In the genomic region with DNA sequence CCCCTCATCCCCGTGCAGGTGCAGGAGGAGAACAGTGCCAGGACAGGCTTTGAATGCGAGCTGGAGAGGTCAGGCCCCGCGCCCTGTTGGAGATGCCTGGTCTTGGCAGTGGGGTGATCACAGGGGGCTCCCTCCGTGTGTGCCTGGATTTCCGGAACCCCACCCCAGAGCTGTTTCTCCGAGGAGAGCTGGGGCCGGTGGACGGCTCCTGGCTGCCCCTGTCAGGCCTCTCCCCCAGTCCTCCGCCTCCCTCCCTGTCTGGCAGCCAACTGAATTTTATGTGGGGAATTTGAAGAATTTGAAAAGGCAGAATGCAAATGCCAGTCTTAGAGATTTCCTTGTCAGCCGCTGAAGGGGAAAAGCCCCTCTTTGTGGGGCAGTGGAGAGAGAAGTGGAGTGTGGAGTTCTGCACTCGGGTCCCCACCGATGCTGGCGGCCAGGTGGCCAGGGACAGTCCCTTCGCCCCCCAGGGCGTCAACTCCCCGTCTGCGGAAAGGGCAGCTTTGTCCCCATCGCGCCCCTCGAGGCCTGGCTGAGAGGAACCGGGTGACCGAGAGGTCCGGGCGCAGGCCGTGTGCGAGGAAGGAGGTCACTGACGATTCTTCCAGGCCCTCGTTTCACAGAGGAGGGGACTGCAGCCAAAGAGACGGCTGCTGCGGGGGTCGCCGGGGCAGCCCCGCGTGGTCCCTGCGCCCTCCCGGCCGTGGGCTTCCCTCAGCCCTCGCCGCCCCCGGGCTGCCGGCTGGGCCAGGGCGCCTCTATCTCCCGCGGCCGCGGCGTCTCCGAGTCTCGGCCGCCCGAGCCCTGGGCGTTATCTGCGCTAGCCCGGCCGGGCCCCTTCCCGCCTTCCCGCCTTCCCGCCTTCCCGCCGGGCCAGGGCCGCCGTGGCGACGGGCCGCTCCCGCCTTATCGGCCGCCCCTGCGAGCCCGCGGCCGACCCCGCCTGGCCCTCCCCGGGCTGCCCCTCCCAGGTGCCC, we compare ENCODE assay signal across 13 cellular contexts. TPM values are rescaled to one million over a fixed set of nuclear protein-coding genes. Genes with fewer than 3 reads are reported as not detected.
DNase-seq lines count a peak whose midpoint lies in the region; ATAC-seq and TF ChIP-seq lines count a peak whose summit lies in the region.
"Had no signal": no experiment of that assay in that cellular context is flagged by ENCODE, and none has a peak within 500 bp of the region (broad histone marks: within the 10 kb centered on the region; RNA-seq: fewer than 3 reads in every experiment).

No MANE protein-coding gene starts in this region.

- no peaks in the 10 kb centered on the region for H3K36me3 Mint-ChIP-seq in activated CD8-positive, alpha-beta memory T cell treated with anti-CD3 and anti-CD28 coated beads, Interleukin-2, amount 10 ng/mL, durations not matched to agents 7 days and 5 days
- H3K36me3 Mint-ChIP-seq: memory B cell had no signal

- no peak for TF ChIP-seq CTCF in thoracic aorta (IDR thresholded peaks at IDR 0.05)

- H3K27me3 ChIP-seq in HUES48 (ENCODE audit: control insufficient read depth, insufficient read depth, low read length) (peaks cover 13% of the 10 kb centered on the region; the same call in 1 of the 2 replicates), ectodermal cell (ENCODE audit: control insufficient read depth, insufficient read depth, low read length, poor library complexity, severe bottlenecking) (peaks cover 11% of the 10 kb centered on the region), thoracic aorta (replicated peaks; ENCODE audit: insufficient read depth) (no peaks in the 10 kb centered on the region)

- DNase-seq in left lobe of liver (ENCODE audit: low spot score) (no peak), thoracic aorta (ENCODE audit: low spot score) (no peak), NCI-H345 (lab: John Stamatoyannopoulos, UW) (no peak), KBM-7 (no peak)
- no peak for DNase-seq in activated CD8-positive, alpha-beta memory T cell treated with anti-CD3 and anti-CD28 coated beads, Interleukin-2, amount 10 ng/mL, durations not matched to agents 7 days and 5 days
- DNase-seq: DND-41; effector CD4-positive, alpha-beta T cell; stimulated activated CD4-positive, alpha-beta T cell treated with anti-CD3 and anti-CD28 coated beads, Interleukin-4, amount 100 ng/mL, for 4 hours had no signal

- CTCF ChIA-PET in activated CD8-positive, alpha-beta memory T cell treated with anti-CD3 and anti-CD28 coated beads, Interleukin-2, amount 10 ng/mL, durations not matched to agents 7 days and 5 days (lab: Charles Lee), result no interaction called here

- in situ Hi-C loops in KBM-7 (cut with MboI; ENCODE audit: low pct_unique_long_range_greater_than_20kb, low sequenced_read_pairs), result no loop called here

- peaks cover 6% of the 10 kb centered on the region for H3K4me1 Mint-ChIP-seq in activated CD8-positive, alpha-beta memory T cell treated with anti-CD3 and anti-CD28 coated beads, Interleukin-2, amount 10 ng/mL, durations not matched to agents 7 days and 5 days

- ATAC-seq in left lobe of liver (peak; percentile 13), thoracic aorta (ENCODE audit: insufficient number of reproducible peaks, low FRiP score, low read depth) (no peak)
- ATAC-seq in activated CD8-positive, alpha-beta memory T cell treated with anti-CD3 and anti-CD28 coated beads, Interleukin-2, amount 10 ng/mL, durations not matched to agents 7 days and 5 days, result no peak

- H3K9me3 ChIP-seq in HUES48 (ENCODE audit: control insufficient read depth, insufficient read depth, low read length), result no peaks in the 10 kb centered on the region
- no peaks in the 10 kb centered on the region for H3K9me3 ChIP-seq in ectodermal cell (ENCODE audit: control insufficient read depth, low read length)
- H3K9me3 ChIP-seq in thoracic aorta, result no peaks in the 10 kb centered on the region

- H3K4me3 Mint-ChIP-seq in activated CD8-positive, alpha-beta memory T cell treated with anti-CD3 and anti-CD28 coated beads, Interleukin-2, amount 10 ng/mL, durations not matched to agents 7 days and 5 days, result no peak overlapping the region
- H3K4me3 Mint-ChIP-seq: memory B cell had no signal

- WGBS in ectodermal cell, 2 experiments, result 7% methylated on average over 75 of the region's 75 CpGs

- no peak overlapping the region for H3K27ac Mint-ChIP-seq in activated CD8-positive, alpha-beta memory T cell treated with anti-CD3 and anti-CD28 coated beads, Interleukin-2, amount 10 ng/mL, durations not matched to agents 7 days and 5 days
- H3K27ac Mint-ChIP-seq: memory B cell had no signal

- H3K27ac ChIP-seq in HUES48 (ENCODE audit: low read depth, low read length) (peak overlapping the region; percentile 62), ectodermal cell (ENCODE audit: insufficient read depth, low read depth, low read length, poor library complexity, severe bottlenecking) (peak overlapping the region; percentile 84), thoracic aorta (peak overlapping the region in 1 of 2 donors; percentile 17)

- H3K4me3 ChIP-seq in HUES48 (ENCODE audit: low read depth, low read length), result no peak overlapping the region; the same call in 1 of the 2 replicates
- peak overlapping the region; percentile 14 for H3K4me3 ChIP-seq in ectodermal cell (ENCODE audit: insufficient read depth, low read depth, low read length)
- H3K4me3 ChIP-seq in thoracic aorta, result peak overlapping the region; percentile 64

- peaks cover 58% of the 10 kb centered on the region for H3K4me1 ChIP-seq in HUES48 (ENCODE audit: control insufficient read depth, insufficient read depth, low read length)
- H3K4me1 ChIP-seq in ectodermal cell (ENCODE audit: control insufficient read depth, insufficient read depth, low read length), result peaks cover 21% of the 10 kb centered on the region
- H3K4me1 ChIP-seq in thoracic aorta (ENCODE audit: control insufficient read depth in 1 of 2, low read depth in 2 of 2), result peaks cover 30 to 57% of the 10 kb centered on the region in 2 donors

- no peaks in the 10 kb centered on the region for H3K9me3 Mint-ChIP-seq in activated CD8-positive, alpha-beta memory T cell treated with anti-CD3 and anti-CD28 coated beads, Interleukin-2, amount 10 ng/mL, durations not matched to agents 7 days and 5 days (ENCODE audit: low read depth)
- H3K9me3 Mint-ChIP-seq: memory B cell had no signal

- H3K36me3 ChIP-seq in HUES48 (ENCODE audit: control insufficient read depth, insufficient read depth, low read length) (no peaks in the 10 kb centered on the region), ectodermal cell (ENCODE audit: control insufficient read depth, insufficient read depth, low read length) (no peaks in the 10 kb centered on the region), thoracic aorta (no peaks in the 10 kb centered on the region)

- peak overlapping the region; percentile 65 for H3K9ac ChIP-seq in HUES48 (ENCODE audit: low read depth, low read length)

- H3K27me3 Mint-ChIP-seq in activated CD8-positive, alpha-beta memory T cell treated with anti-CD3 and anti-CD28 coated beads, Interleukin-2, amount 10 ng/mL, durations not matched to agents 7 days and 5 days, result peaks cover 30% of the 10 kb centered on the region

RNA-seq across cellular contexts. Expression of gene LCTL, which starts 56.0 kb away (rescaled TPM):
- 12.1 TPM for polyA plus RNA-seq in ectodermal cell (2013, experiment 1 of 4)
- 10.4 TPM for polyA plus RNA-seq in ectodermal cell (2013, experiment 2 of 4)
- 8.1 TPM for polyA plus RNA-seq in ectodermal cell (2013, experiment 3 of 4)
- polyA plus RNA-seq in ectodermal cell (2013, experiment 4 of 4), result 9.7 TPM
- not detected for total RNA-seq in left lobe of liver
- total RNA-seq in thoracic aorta, result not detected
- not detected for total RNA-seq in activated CD8-positive, alpha-beta memory T cell treated with anti-CD3 and anti-CD28 coated beads, Interleukin-2, amount 10 ng/mL, durations not matched to agents 7 days and 5 days
- total RNA-seq: NCI-H460; T-helper 2 cell treated with Interferon-gamma antibody and Interleukin-4, amounts not matched to agents 100 ng/mL and 5 ng/mL, for 36 hours had no signal
